11 cellular contexts compared by ENCODE assay signal in genomic region chr20:3313681-3314080, GRCh38.
DNase-seq lines count a peak whose midpoint lies in the region; ATAC-seq, FAIRE-seq and TF ChIP-seq lines count a peak whose summit lies in the region.
"Had no signal": no experiment of that assay in that cellular context is flagged by ENCODE, and none has a peak within 500 bp of the region (broad histone marks: within the 10 kb centered on the region; RNA-seq: fewer than 3 reads in every experiment).

No MANE protein-coding gene starts in this region.

- H3K4me1 ChIP-seq in A549 (peaks cover 35% of the 10 kb centered on the region), mucosa of stomach (ENCODE audit: control insufficient read depth, insufficient read depth, low read length) (no peaks in the 10 kb centered on the region)

- TF ChIP-seq RAD21 in A549 (conservative IDR thresholded peaks at IDR 0.05 in 1 of 2, IDR thresholded peaks at IDR 0.05 in 1 of 2): no peak

- peak overlapping the region; percentile 79 to 82 for H3K27ac ChIP-seq in A549
- H3K27ac ChIP-seq: KMS-11, WERI-Rb-1 had no signal

- peaks cover 97% of the 10 kb centered on the region for H3K36me3 Mint-ChIP-seq in dendritic cell treated with granulocyte-macrophage colony-stimulating factor and Interleukin-4, amounts not matched to agents 40 ng/mL and 50 ng/mL, for 4 days (ENCODE audit: low read depth)

- 54% methylated on average over 2 of the region's 2 CpGs for WGBS in A549 (ENCODE audit: missing lambda C conversion rate)

- intact Hi-C loops in dendritic cell treated with granulocyte-macrophage colony-stimulating factor and Interleukin-4, amounts not matched to agents 40 ng/mL and 50 ng/mL, for 4 days (cut with micrococcal nuclease): no loop called here

- peak overlapping the region; percentile 71 for H3K27ac Mint-ChIP-seq in dendritic cell treated with granulocyte-macrophage colony-stimulating factor and Interleukin-4, amounts not matched to agents 40 ng/mL and 50 ng/mL, for 4 days

- peak; percentile 85 for FAIRE-seq in A549 (lab: Jason Lieb, UNC)

- H3K27me3 Mint-ChIP-seq in dendritic cell treated with granulocyte-macrophage colony-stimulating factor and Interleukin-4, amounts not matched to agents 40 ng/mL and 50 ng/mL, for 4 days: no peaks in the 10 kb centered on the region

- no peaks in the 10 kb centered on the region for H3K36me3 ChIP-seq in mucosa of stomach (ENCODE audit: control insufficient read depth, insufficient read depth, low read length)
- H3K36me3 ChIP-seq: WERI-Rb-1 had no signal

- ATAC-seq in A549: peak in 1 of 2 experiments; percentile 32; a peak in 2 of 6 replicates

- CTCF ChIA-PET in A549 (lab: Yijun Ruan, JAX) (interaction anchor here (1.3 to 7.0 kb wide), 7 partner anchors 12 to 260 kb away, joined by 4 to 105 read pairs (median 27); partner anchors contain the start of gene ITPA), HEK293T (lab: Yijun Ruan, JAX) (no interaction called here)

- no peak overlapping the region for H3K4me3 Mint-ChIP-seq in dendritic cell treated with granulocyte-macrophage colony-stimulating factor and Interleukin-4, amounts not matched to agents 40 ng/mL and 50 ng/mL, for 4 days

- no peak for TF ChIP-seq CTCF in A549 (IDR thresholded peaks at IDR 0.05)

- H3K9me3 Mint-ChIP-seq in dendritic cell treated with granulocyte-macrophage colony-stimulating factor and Interleukin-4, amounts not matched to agents 40 ng/mL and 50 ng/mL, for 4 days: no peaks in the 10 kb centered on the region

- H3K4me3 ChIP-seq in A549: no peak overlapping the region; the same call in 2 of the 3 replicates
- no peak overlapping the region for H3K4me3 ChIP-seq in mucosa of stomach (ENCODE audit: low read length)

- TF ChIP-seq EP300 in A549 (IDR thresholded peaks at IDR 0.05): no peak

- H3K9ac ChIP-seq in mucosa of stomach (ENCODE audit: low read length): peak overlapping the region; percentile 5
- H3K9ac ChIP-seq: KMS-11 had no signal

- H3K4me2 ChIP-seq in A549: peak overlapping the region; percentile 61

- DNase-seq in A549 (ENCODE audit: low read depth in 1 of 2, low spot score in 1 of 2): no peak
- DNase-seq in NCI-H460 (ENCODE audit: extremely low read depth, low read depth): peak; percentile 77
- no peak for DNase-seq in GDM1 (lab: John Stamatoyannopoulos, UW)
- DNase-seq in NCI-H1417 (lab: John Stamatoyannopoulos, UW): no peak
- DNase-seq in HEK293T (ENCODE audit: extremely low spot score): no peak
- no peak for DNase-seq in GM19240 (ENCODE audit: insufficient read length, low spot score)
- DNase-seq: retina, WERI-Rb-1 had no signal

- no peaks in the 10 kb centered on the region for H3K27me3 ChIP-seq in mucosa of stomach (ENCODE audit: control insufficient read depth, insufficient read depth, low read length)

- no peak for TF ChIP-seq POLR2A in A549 (IDR thresholded peaks at IDR 0.05; ENCODE audit: low read length)

- H3K4me1 Mint-ChIP-seq in dendritic cell treated with granulocyte-macrophage colony-stimulating factor and Interleukin-4, amounts not matched to agents 40 ng/mL and 50 ng/mL, for 4 days (ENCODE audit: low read depth): peaks cover 52% of the 10 kb centered on the region

- H3K9me3 ChIP-seq in A549 (no peaks in the 10 kb centered on the region), mucosa of stomach (ENCODE audit: control insufficient read depth, low read length) (no peaks in the 10 kb centered on the region)

- POLR2A ChIA-PET in A549 (lab: Yijun Ruan, JAX) (interaction anchor here (0.9 kb wide), 1 partner anchor 157 kb away, joined by 3 read pairs; no protein-coding TSS in a partner anchor), HEK293T (lab: Yijun Ruan, JAX) (no interaction called here)

TF ChIP-seq in A549, 52 proteins besides CTCF, POLR2A, EP300 and RAD21 (continues in another document):
- TF ChIP-seq FOXS1 (CRISPR knock-in tag; IDR thresholded peaks at IDR 0.05) (no peak), GATA3 (IDR thresholded peaks at IDR 0.05; ENCODE audit: borderline replicate concordance) (no peak), JUN (IDR thresholded peaks at IDR 0.05) (no peak), CBX2 (IDR thresholded peaks at IDR 0.05; ENCODE audit: borderline replicate concordance, low read depth) (no peak), HES2 (IDR thresholded peaks at IDR 0.05) (no peak), MAFK (IDR thresholded peaks at IDR 0.05; ENCODE audit: partially characterized antibody) (no peak), POLR2AphosphoS2 (conservative IDR thresholded peaks at IDR 0.05; ENCODE audit: low read length) (no peak), SMC3 (IDR thresholded peaks at IDR 0.05) (no peak), HOXA7 (CRISPR knock-in tag; IDR thresholded peaks at IDR 0.05) (no peak), CHD2 (IDR thresholded peaks at IDR 0.05; ENCODE audit: low read length, partially characterized antibody) (no peak), ESRRA (IDR thresholded peaks at IDR 0.05; ENCODE audit: borderline replicate concordance, low read length) (no peak), TP53 (CRISPR knock-in tag; IDR thresholded peaks at IDR 0.05) (no peak), TFCP2L1 (CRISPR knock-in tag; IDR thresholded peaks at IDR 0.05) (no peak), KDM1A (IDR thresholded peaks at IDR 0.05; ENCODE audit: low read depth) (no peak)
- TF ChIP-seq, protein P1, sequence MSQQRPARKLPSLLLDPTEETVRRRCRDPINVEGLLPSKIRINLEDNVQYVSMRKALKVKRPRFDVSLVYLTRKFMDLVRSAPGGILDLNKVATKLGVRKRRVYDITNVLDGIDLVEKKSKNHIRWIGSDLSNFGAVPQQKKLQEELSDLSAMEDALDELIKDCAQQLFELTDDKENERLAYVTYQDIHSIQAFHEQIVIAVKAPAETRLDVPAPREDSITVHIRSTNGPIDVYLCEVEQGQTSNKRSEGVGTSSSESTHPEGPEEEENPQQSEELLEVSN (IDR thresholded peaks at IDR 0.05; ENCODE audit: borderline replicate concordance, low read depth): no peak
- TF ChIP-seq, protein P2, sequence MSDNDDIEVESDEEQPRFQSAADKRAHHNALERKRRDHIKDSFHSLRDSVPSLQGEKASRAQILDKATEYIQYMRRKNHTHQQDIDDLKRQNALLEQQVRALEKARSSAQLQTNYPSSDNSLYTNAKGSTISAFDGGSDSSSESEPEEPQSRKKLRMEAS (IDR thresholded peaks at IDR 0.05): no peak

TF ChIP-seq in HEK293T, 16 proteins besides CTCF, POLR2A, EP300 and RAD21:
- TF ChIP-seq SUZ12 (IDR thresholded peaks at IDR 0.05) (no peak), LEF1 (IDR thresholded peaks at IDR 0.05; ENCODE audit: borderline replicate concordance) (no peak), L3MBTL2 (conservative IDR thresholded peaks at IDR 0.05) (no peak), ARNT (IDR thresholded peaks at IDR 0.05) (no peak), FOXM1 (IDR thresholded peaks at IDR 0.05; ENCODE audit: borderline replicate concordance) (no peak), HDGF (IDR thresholded peaks at IDR 0.05; ENCODE audit: borderline replicate concordance) (no peak), NFRKB (IDR thresholded peaks at IDR 0.05) (no peak), CTBP1 (IDR thresholded peaks at IDR 0.05; ENCODE audit: borderline replicate concordance) (no peak), ELF4 (IDR thresholded peaks at IDR 0.05) (no peak), FOXA1 (IDR thresholded peaks at IDR 0.05) (no peak), BHLHE40 (IDR thresholded peaks at IDR 0.05; ENCODE audit: borderline replicate concordance) (no peak), FOXK2 (IDR thresholded peaks at IDR 0.05) (no peak), SP1 (IDR thresholded peaks at IDR 0.05) (no peak)
- TF ChIP-seq, protein P3, sequence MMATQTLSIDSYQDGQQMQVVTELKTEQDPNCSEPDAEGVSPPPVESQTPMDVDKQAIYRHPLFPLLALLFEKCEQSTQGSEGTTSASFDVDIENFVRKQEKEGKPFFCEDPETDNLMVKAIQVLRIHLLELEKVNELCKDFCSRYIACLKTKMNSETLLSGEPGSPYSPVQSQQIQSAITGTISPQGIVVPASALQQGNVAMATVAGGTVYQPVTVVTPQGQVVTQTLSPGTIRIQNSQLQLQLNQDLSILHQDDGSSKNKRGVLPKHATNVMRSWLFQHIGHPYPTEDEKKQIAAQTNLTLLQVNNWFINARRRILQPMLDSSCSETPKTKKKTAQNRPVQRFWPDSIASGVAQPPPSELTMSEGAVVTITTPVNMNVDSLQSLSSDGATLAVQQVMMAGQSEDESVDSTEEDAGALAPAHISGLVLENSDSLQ (IDR thresholded peaks at IDR 0.05): no peak
TF ChIP-seq in HEK293T: peak in this region for 0.
